ENCODE assay signal across 8 cellular contexts in the genomic region with DNA sequence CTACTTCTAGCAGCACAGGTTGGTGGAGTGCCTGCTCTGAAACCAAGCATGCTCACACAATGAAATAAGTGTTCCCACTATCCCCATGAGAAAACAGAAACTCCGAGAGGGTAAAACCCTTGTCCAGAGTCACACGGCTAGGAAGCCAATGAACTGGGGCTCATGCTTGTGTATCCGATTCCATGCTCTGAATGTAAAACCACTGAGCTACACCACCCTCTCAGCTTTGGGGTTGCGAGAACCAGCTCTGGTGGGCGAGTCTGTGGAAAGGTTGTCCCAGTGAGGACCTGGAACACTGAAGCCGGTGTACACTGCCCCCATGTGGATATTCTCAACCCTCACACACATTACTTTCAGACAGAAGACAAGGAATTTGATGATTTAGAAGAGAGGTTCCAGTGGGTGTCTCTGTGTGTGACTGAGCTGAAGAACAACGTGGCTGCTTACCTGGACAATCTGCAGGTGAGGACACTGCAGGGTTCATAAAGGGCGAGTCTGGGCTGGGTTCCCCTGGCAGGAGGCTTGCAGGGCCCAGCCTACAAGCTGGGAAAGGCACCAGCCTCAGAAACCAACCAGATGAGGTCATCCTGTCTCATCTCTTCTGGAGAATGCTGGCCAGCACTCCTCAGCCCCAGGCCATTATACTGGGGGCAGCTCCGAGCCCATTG. TPM values are rescaled to one million over a fixed set of nuclear protein-coding genes. Genes with fewer than 3 reads are reported as not detected.
DNase-seq lines count a peak whose midpoint lies in the region; ATAC-seq, FAIRE-seq and TF ChIP-seq lines count a peak whose summit lies in the region.

No MANE protein-coding gene starts in this region.

- in situ Hi-C loops in astrocyte of the spinal cord (cut with HindIII; ENCODE audit: low sequenced_read_pairs), result no loop called here

- peak overlapping the region; percentile 6 for H3K27ac ChIP-seq in hepatocyte

- no peaks in the 10 kb centered on the region for H3K9me3 Mint-ChIP-seq in activated T-helper 2 cell treated with anti-CD3 and anti-CD28 coated beads, Interferon-gamma antibody, Interleukin-2, Interleukin-4, amounts not matched to agents 10 μg/mL and 5 μg/mL and 100 μg/mL, durations not matched to agents 14 hours and 24 hours and 36 hours

- no peaks in the 10 kb centered on the region for H3K79me2 ChIP-seq in hepatocyte

- no peak overlapping the region for H3K27ac Mint-ChIP-seq in activated T-helper 2 cell treated with anti-CD3 and anti-CD28 coated beads, Interferon-gamma antibody, Interleukin-2, Interleukin-4, amounts not matched to agents 10 μg/mL and 5 μg/mL and 100 μg/mL, durations not matched to agents 14 hours and 24 hours and 36 hours

- H3K4me3 Mint-ChIP-seq in activated T-helper 2 cell treated with anti-CD3 and anti-CD28 coated beads, Interferon-gamma antibody, Interleukin-2, Interleukin-4, amounts not matched to agents 10 μg/mL and 5 μg/mL and 100 μg/mL, durations not matched to agents 14 hours and 24 hours and 36 hours (ENCODE audit: low read depth), result no peak overlapping the region

- WGBS in hepatocyte (ENCODE audit: low lambda C conversion rate, missing lambda C conversion rate), result 42% methylated on average over 9 of the region's 9 CpGs

- H3K9me3 ChIP-seq in hepatocyte (ENCODE audit: low read depth), result no peaks in the 10 kb centered on the region

- no peaks in the 10 kb centered on the region for H3K9me2 ChIP-seq in hepatocyte (replicated peaks; ENCODE audit: insufficient read depth)

- ATAC-seq in HG03159 (IDR thresholded peaks at IDR 0.05; ENCODE audit: unreplicated experiment), result peak; percentile 53

- H3K4me1 ChIP-seq in hepatocyte (ENCODE audit: insufficient read depth), result no peaks in the 10 kb centered on the region

- peak; percentile 69 for DNase-seq in Ammon's horn (ENCODE audit: low spot score)
- DNase-seq in GM12891 (ENCODE audit: insufficient read length, low spot score), result peak; percentile 43
- DNase-seq in NCI-H82 treated with DMSO at 0.1 percent for 48 hours (lab: John Stamatoyannopoulos, UW; ENCODE audit: unreplicated experiment), result peak; percentile 15
- peak; percentile 73 for DNase-seq in astrocyte of the spinal cord (ENCODE audit: low read depth, low spot score)
- DNase-seq in hepatocyte (ENCODE audit: low spot score), result peak; percentile 79
- DNase-seq in stimulated activated CD8-positive, alpha-beta memory T cell treated with anti-CD3 and anti-CD28 coated beads, Interleukin-4, amount 100 ng/mL, for 48 hours, result peak; percentile 55
- DNase-seq in activated T-helper 2 cell treated with anti-CD3 and anti-CD28 coated beads, Interferon-gamma antibody, Interleukin-2, Interleukin-4, amounts not matched to agents 10 μg/mL and 5 μg/mL and 100 μg/mL, durations not matched to agents 14 hours and 24 hours and 36 hours (ENCODE audit: low spot score), result no peak

- H3K4me3 ChIP-seq in astrocyte of the spinal cord (ENCODE audit: low read depth, low read length) (no peak overlapping the region), hepatocyte (no peak overlapping the region)

- no peak overlapping the region for H3K4me2 ChIP-seq in hepatocyte

- H4K20me1 ChIP-seq in hepatocyte (ENCODE audit: insufficient read depth, poor library complexity, severe bottlenecking), result no peaks in the 10 kb centered on the region

- no peaks in the 10 kb centered on the region for H3K36me3 ChIP-seq in hepatocyte (replicated peaks; ENCODE audit: insufficient read depth, low read depth)

- peak; percentile 70 for FAIRE-seq in GM12891 (lab: Jason Lieb, UNC)

- intact Hi-C loops in activated T-helper 2 cell treated with anti-CD3 and anti-CD28 coated beads, Interferon-gamma antibody, Interleukin-2, Interleukin-4, amounts not matched to agents 10 μg/mL and 5 μg/mL and 100 μg/mL, durations not matched to agents 14 hours and 24 hours and 36 hours (cut with micrococcal nuclease), result loop anchor here (5.0 kb wide), 2 partner anchors 56 to 176 kb away; no protein-coding TSS in a partner anchor

- no peak overlapping the region for H2AFZ ChIP-seq in hepatocyte

- H3K36me3 Mint-ChIP-seq in activated T-helper 2 cell treated with anti-CD3 and anti-CD28 coated beads, Interferon-gamma antibody, Interleukin-2, Interleukin-4, amounts not matched to agents 10 μg/mL and 5 μg/mL and 100 μg/mL, durations not matched to agents 14 hours and 24 hours and 36 hours (ENCODE audit: low read depth), result no peaks in the 10 kb centered on the region

- H3K27me3 Mint-ChIP-seq in activated T-helper 2 cell treated with anti-CD3 and anti-CD28 coated beads, Interferon-gamma antibody, Interleukin-2, Interleukin-4, amounts not matched to agents 10 μg/mL and 5 μg/mL and 100 μg/mL, durations not matched to agents 14 hours and 24 hours and 36 hours (ENCODE audit: low read depth), result peaks cover 2% of the 10 kb centered on the region

- no peaks in the 10 kb centered on the region for H3K27me3 ChIP-seq in hepatocyte

- TF ChIP-seq POLR2A in GM12891 (IDR thresholded peaks at IDR 0.05; ENCODE audit: low read depth, low read length), result no peak

- peaks cover 17% of the 10 kb centered on the region for H3K4me1 Mint-ChIP-seq in activated T-helper 2 cell treated with anti-CD3 and anti-CD28 coated beads, Interferon-gamma antibody, Interleukin-2, Interleukin-4, amounts not matched to agents 10 μg/mL and 5 μg/mL and 100 μg/mL, durations not matched to agents 14 hours and 24 hours and 36 hours (ENCODE audit: low read depth)

- TF ChIP-seq CTCF in astrocyte of the spinal cord (IDR thresholded peaks at IDR 0.05; ENCODE audit: low read depth, low read length) (peak; percentile 70), hepatocyte (IDR thresholded peaks at IDR 0.05; ENCODE audit: poor library complexity) (peak; percentile 81)

TF ChIP-seq in GM12891, 5 proteins besides CTCF, POLR2A, EP300 and RAD21:
- no peak for TF ChIP-seq PAX5 (IDR thresholded peaks at IDR 0.05; ENCODE audit: insufficient read depth, low read length, severe bottlenecking)
- no peak for TF ChIP-seq TAF1 (IDR thresholded peaks at IDR 0.05; ENCODE audit: low read depth, low read length)
- TF ChIP-seq POU2F2 (IDR thresholded peaks at IDR 0.05; ENCODE audit: low read depth, low read length), result no peak
- no peak for TF ChIP-seq SPI1 (IDR thresholded peaks at IDR 0.05; ENCODE audit: low read depth, low read length)
- no peak for TF ChIP-seq POLR2AphosphoS5 (IDR thresholded peaks at IDR 0.05; ENCODE audit: low read depth, low read length)

RNA-seq across cellular contexts. Expression of gene ARHGEF37, which starts 37.4 kb away (rescaled TPM):
- 0.09 TPM for polyA plus RNA-seq in GM12891 (2012; ENCODE audit: low read depth, missing spikeins)
- 2.0 and 2.3 TPM in 2 replicates for total RNA-seq in hepatocyte
- polyA plus RNA-seq in hepatocyte, result 2.9 and 3.1 TPM in 2 replicates
- total RNA-seq in activated T-helper 2 cell treated with anti-CD3 and anti-CD28 coated beads, Interferon-gamma antibody, Interleukin-2, Interleukin-4, amounts not matched to agents 10 μg/mL and 5 μg/mL and 100 μg/mL, durations not matched to agents 14 hours and 24 hours and 36 hours, result 1.1 and 1.6 TPM in 2 replicates
